Comparison of ENCODE assay signal across 14 cellular contexts in the genomic region with DNA sequence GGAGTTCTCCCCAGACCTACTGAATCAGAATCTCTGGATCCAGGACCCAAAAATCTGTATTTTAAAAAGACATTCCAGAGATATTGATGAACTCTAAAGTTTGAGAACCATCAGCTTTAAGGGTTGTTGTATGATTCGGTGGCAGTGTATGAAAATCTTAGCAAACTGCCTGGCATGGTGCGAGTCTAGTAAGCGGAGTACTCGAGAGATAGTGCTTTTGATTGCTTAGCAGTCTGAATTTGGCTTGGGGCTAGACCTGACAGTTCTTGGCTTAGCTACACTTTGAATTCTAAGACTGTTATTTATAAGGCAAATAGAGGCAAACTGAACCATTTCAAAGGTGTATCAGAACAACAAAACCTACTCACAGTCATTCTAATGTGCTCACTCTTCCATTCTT.
A peak's percentile ranks its signal among the peaks of the same experiment; 100 is the strongest.
DNase-seq lines count a peak whose midpoint lies in the region; ATAC-seq and TF ChIP-seq lines count a peak whose summit lies in the region.
"Had no signal": no experiment of that assay in that cellular context is flagged by ENCODE, and none has a peak within 500 bp of the region (broad histone marks: within the 10 kb centered on the region; RNA-seq: fewer than 3 reads in every experiment).

No MANE protein-coding gene starts in this region.

- peaks cover 11% of the 10 kb centered on the region for H3K9me3 Mint-ChIP-seq in stimulated activated memory B cell treated with anti-CD40 and anti-IgM and Interleukin-4, amounts not matched to agents 10 μg/mL and 1 μg/mL and 100 μg/mL, for 72 hours
- no peaks in the 10 kb centered on the region for H3K9me3 Mint-ChIP-seq in mesothelial cell of epicardium
- H3K9me3 Mint-ChIP-seq: H9 had no signal

- TF ChIP-seq CTCF in right atrium auricular region (IDR thresholded peaks at IDR 0.05) (no peak), left ventricle myocardium inferior (IDR thresholded peaks at IDR 0.05; ENCODE audit: borderline replicate concordance) (no peak), mesothelial cell of epicardium (IDR thresholded peaks at IDR 0.05; ENCODE audit: unreplicated experiment) (no peak), adrenal gland (IDR thresholded peaks at IDR 0.05) (no peak)

- H3K36me3 Mint-ChIP-seq in stimulated activated memory B cell treated with anti-CD40 and anti-IgM and Interleukin-4, amounts not matched to agents 10 μg/mL and 1 μg/mL and 100 μg/mL, for 72 hours, result peaks cover 57% of the 10 kb centered on the region
- H3K36me3 Mint-ChIP-seq in mesothelial cell of epicardium, result peaks cover 13% of the 10 kb centered on the region

- TF ChIP-seq POLR2A in adrenal gland (IDR thresholded peaks at IDR 0.05), result no peak

- H3K4me3 ChIP-seq in right atrium auricular region, result no peak overlapping the region
- H3K4me3 ChIP-seq in left ventricle myocardium inferior, result no peak overlapping the region
- H3K4me3 ChIP-seq in adrenal gland, result no peak overlapping the region
- H3K4me3 ChIP-seq in H7 (ENCODE audit: insufficient read depth, low read depth, low read length), result no peak overlapping the region
- H3K4me3 ChIP-seq: GM12878, GM23248 had no signal

- H3K9me3 ChIP-seq in right atrium auricular region, result no peaks in the 10 kb centered on the region
- no peaks in the 10 kb centered on the region for H3K9me3 ChIP-seq in left ventricle myocardium inferior (replicated peaks)
- H3K9me3 ChIP-seq in adrenal gland (replicated peaks in 1 of 3), result no peaks in the 10 kb centered on the region

- no peaks in the 10 kb centered on the region for H3K4me1 Mint-ChIP-seq in stimulated activated memory B cell treated with anti-CD40 and anti-IgM and Interleukin-4, amounts not matched to agents 10 μg/mL and 1 μg/mL and 100 μg/mL, for 72 hours
- peaks cover 23% of the 10 kb centered on the region for H3K4me1 Mint-ChIP-seq in mesothelial cell of epicardium

- no peak for DNase-seq in left cardiac atrium
- no peak for DNase-seq in right atrium auricular region (ENCODE audit: low spot score)
- no peak for DNase-seq in left ventricle myocardium inferior
- no peak for DNase-seq in mesothelial cell of epicardium (ENCODE audit: low spot score in 2 of 2, unreplicated experiment in 2 of 2)
- no peak for DNase-seq in adrenal gland
- no peak for DNase-seq in H7
- DNase-seq: C1 segment of cervical spinal cord; CD4-positive, alpha-beta T cell; DMS79; GM23248; H9 had no signal

- no peaks in the 10 kb centered on the region for H3K27me3 Mint-ChIP-seq in stimulated activated memory B cell treated with anti-CD40 and anti-IgM and Interleukin-4, amounts not matched to agents 10 μg/mL and 1 μg/mL and 100 μg/mL, for 72 hours
- no peaks in the 10 kb centered on the region for H3K27me3 Mint-ChIP-seq in mesothelial cell of epicardium (ENCODE audit: low read depth)
- H3K27me3 Mint-ChIP-seq: B cell; CD4-positive, alpha-beta T cell had no signal

- peak overlapping the region; percentile 38 for H3K27ac Mint-ChIP-seq in stimulated activated memory B cell treated with anti-CD40 and anti-IgM and Interleukin-4, amounts not matched to agents 10 μg/mL and 1 μg/mL and 100 μg/mL, for 72 hours
- H3K27ac Mint-ChIP-seq in mesothelial cell of epicardium, result no peak overlapping the region
- H3K27ac Mint-ChIP-seq: B cell; CD4-positive, alpha-beta T cell; H9 had no signal

- 69 to 89% (median 80%) methylated on average over 4 of the region's 4 CpGs for WGBS in adrenal gland, 4 donors

- ATAC-seq in left cardiac atrium, result peak; percentile 38 to 54
- ATAC-seq in stimulated activated memory B cell treated with anti-CD40 and anti-IgM and Interleukin-4, amounts not matched to agents 10 μg/mL and 1 μg/mL and 100 μg/mL, for 72 hours, result no peak
- ATAC-seq: GM12878 had no signal

- H3K36me3 ChIP-seq in right atrium auricular region, result peaks cover 15% of the 10 kb centered on the region
- peaks cover 12% of the 10 kb centered on the region for H3K36me3 ChIP-seq in left ventricle myocardium inferior
- H3K36me3 ChIP-seq in adrenal gland (replicated peaks in 1 of 2), result peaks cover 0 to 6% of the 10 kb centered on the region in 2 donors
- H3K36me3 ChIP-seq in H7 (replicated peaks; ENCODE audit: control insufficient read depth, insufficient read depth, low read length), result no peaks in the 10 kb centered on the region

- H3K4me1 ChIP-seq in right atrium auricular region (peaks cover 0 to 11% of the 10 kb centered on the region in 2 donors), left ventricle myocardium inferior (peaks cover 36% of the 10 kb centered on the region), adrenal gland (replicated peaks in 1 of 2) (peaks cover 0 to 15% of the 10 kb centered on the region in 2 donors)

- H3K27ac ChIP-seq in right atrium auricular region (peak overlapping the region in 1 of 2 donors; percentile 24), left ventricle myocardium inferior (replicated peaks) (peak overlapping the region; percentile 0), adrenal gland (no peak overlapping the region)
- H3K27ac ChIP-seq: GM23248 had no signal

- intact Hi-C loops in left cardiac atrium (cut with DNase I), result no loop called here
- intact Hi-C loops in left ventricle myocardium inferior (cut with micrococcal nuclease), result no loop called here
- intact Hi-C loops in adrenal gland (cut with DNase I), result no loop called here

- H3K4me3 Mint-ChIP-seq in stimulated activated memory B cell treated with anti-CD40 and anti-IgM and Interleukin-4, amounts not matched to agents 10 μg/mL and 1 μg/mL and 100 μg/mL, for 72 hours, result no peak overlapping the region
- no peak overlapping the region for H3K4me3 Mint-ChIP-seq in mesothelial cell of epicardium
- H3K4me3 Mint-ChIP-seq: B cell; CD4-positive, alpha-beta T cell; H9 had no signal

- H3K27me3 ChIP-seq in right atrium auricular region, result no peaks in the 10 kb centered on the region
- H3K27me3 ChIP-seq in left ventricle myocardium inferior (ENCODE audit: low read depth), result no peaks in the 10 kb centered on the region
- H3K27me3 ChIP-seq in adrenal gland, result no peaks in the 10 kb centered on the region
- H3K27me3 ChIP-seq in H7 (ENCODE audit: control insufficient read depth, insufficient read depth, low read length), result no peaks in the 10 kb centered on the region
